8 cellular contexts compared by ENCODE assay signal in genomic region chr16:28210979-28211505, GRCh38. TPM values are rescaled to one million over a fixed set of nuclear protein-coding genes. Genes with fewer than 3 reads are reported as not detected.
A peak's percentile ranks its signal among the peaks of the same experiment; 100 is the strongest.
DNase-seq lines count a peak whose midpoint lies in the region; ATAC-seq and TF ChIP-seq lines count a peak whose summit lies in the region.

No MANE protein-coding gene starts in this region.

- H3K27ac Mint-ChIP-seq in activated T-helper 2 cell treated with anti-CD3 and anti-CD28 coated beads, Interferon-gamma antibody, Interleukin-2, Interleukin-4, amounts not matched to agents 10 μg/mL and 5 μg/mL and 100 μg/mL, durations not matched to agents 14 hours and 24 hours and 36 hours: peak overlapping the region; percentile 87
- H3K27ac Mint-ChIP-seq in naive thymus-derived CD8-positive, alpha-beta T cell: peak overlapping the region; percentile 67 to 96 (median 83)
- peak overlapping the region; percentile 92 for H3K27ac Mint-ChIP-seq in stimulated activated naive CD8-positive, alpha-beta T cell treated with anti-CD3 and anti-CD28 coated beads, Interleukin-15, Interleukin-2, amounts not matched to agents 100 ng/mL and 50 ng/mL, for 24 hours

- H3K9ac ChIP-seq in fibroblast of lung (ENCODE audit: insufficient read depth, low read length): peak overlapping the region; percentile 87

- H4K20me1 ChIP-seq in fibroblast of lung (ENCODE audit: control insufficient read depth, extremely low read depth, insufficient read depth, low read length): no peaks in the 10 kb centered on the region

- peak overlapping the region; percentile 56 to 86 (median 84) for H3K4me3 ChIP-seq in fibroblast of lung (replicated peaks in 1 of 4; ENCODE audit: control extremely low read depth in 1 of 4, insufficient read depth in 1 of 4, low read depth in 3 of 4, low read length in 4 of 4)

- peaks cover 23% of the 10 kb centered on the region for H3K4me1 Mint-ChIP-seq in activated T-helper 2 cell treated with anti-CD3 and anti-CD28 coated beads, Interferon-gamma antibody, Interleukin-2, Interleukin-4, amounts not matched to agents 10 μg/mL and 5 μg/mL and 100 μg/mL, durations not matched to agents 14 hours and 24 hours and 36 hours (ENCODE audit: low read depth)
- peaks cover 17 to 47% (median 44%) of the 10 kb centered on the region in 4 donors for H3K4me1 Mint-ChIP-seq in naive thymus-derived CD8-positive, alpha-beta T cell
- H3K4me1 Mint-ChIP-seq in stimulated activated naive CD8-positive, alpha-beta T cell treated with anti-CD3 and anti-CD28 coated beads, Interleukin-15, Interleukin-2, amounts not matched to agents 100 ng/mL and 50 ng/mL, for 24 hours (ENCODE audit: low read depth): peaks cover 58% of the 10 kb centered on the region

- no peaks in the 10 kb centered on the region for H3K9me3 ChIP-seq in fibroblast of lung (ENCODE audit: control insufficient read depth, insufficient read depth, low read depth, low read length)

- H3K36me3 ChIP-seq in fibroblast of lung (ENCODE audit: control insufficient read depth, insufficient read depth, low read length): peaks cover 6% of the 10 kb centered on the region

- no peak overlapping the region for H2AFZ ChIP-seq in fibroblast of lung (ENCODE audit: low read length)

- no peaks in the 10 kb centered on the region for H3K9me3 Mint-ChIP-seq in activated T-helper 2 cell treated with anti-CD3 and anti-CD28 coated beads, Interferon-gamma antibody, Interleukin-2, Interleukin-4, amounts not matched to agents 10 μg/mL and 5 μg/mL and 100 μg/mL, durations not matched to agents 14 hours and 24 hours and 36 hours
- H3K9me3 Mint-ChIP-seq in naive thymus-derived CD8-positive, alpha-beta T cell: peaks cover 0 to 9% (median 1%) of the 10 kb centered on the region in 9 donors
- peaks cover 4% of the 10 kb centered on the region for H3K9me3 Mint-ChIP-seq in stimulated activated naive CD8-positive, alpha-beta T cell treated with anti-CD3 and anti-CD28 coated beads, Interleukin-15, Interleukin-2, amounts not matched to agents 100 ng/mL and 50 ng/mL, for 24 hours

- peaks cover 6% of the 10 kb centered on the region for H3K4me1 ChIP-seq in fibroblast of lung (ENCODE audit: control insufficient read depth, extremely low read depth, insufficient read depth, low read length)

- H3K27me3 Mint-ChIP-seq in activated T-helper 2 cell treated with anti-CD3 and anti-CD28 coated beads, Interferon-gamma antibody, Interleukin-2, Interleukin-4, amounts not matched to agents 10 μg/mL and 5 μg/mL and 100 μg/mL, durations not matched to agents 14 hours and 24 hours and 36 hours (ENCODE audit: low read depth): no peaks in the 10 kb centered on the region
- H3K27me3 Mint-ChIP-seq in naive thymus-derived CD8-positive, alpha-beta T cell: no peaks in the 10 kb centered on the region
- H3K27me3 Mint-ChIP-seq in stimulated activated naive CD8-positive, alpha-beta T cell treated with anti-CD3 and anti-CD28 coated beads, Interleukin-15, Interleukin-2, amounts not matched to agents 100 ng/mL and 50 ng/mL, for 24 hours: no peaks in the 10 kb centered on the region

- peak overlapping the region; percentile 84 for H3K4me3 Mint-ChIP-seq in activated T-helper 2 cell treated with anti-CD3 and anti-CD28 coated beads, Interferon-gamma antibody, Interleukin-2, Interleukin-4, amounts not matched to agents 10 μg/mL and 5 μg/mL and 100 μg/mL, durations not matched to agents 14 hours and 24 hours and 36 hours (ENCODE audit: low read depth)
- peak overlapping the region; percentile 80 to 97 (median 88) for H3K4me3 Mint-ChIP-seq in naive thymus-derived CD8-positive, alpha-beta T cell
- H3K4me3 Mint-ChIP-seq in stimulated activated naive CD8-positive, alpha-beta T cell treated with anti-CD3 and anti-CD28 coated beads, Interleukin-15, Interleukin-2, amounts not matched to agents 100 ng/mL and 50 ng/mL, for 24 hours: peak overlapping the region; percentile 88

- peak; percentile 41 for ATAC-seq in HG03175 (IDR thresholded peaks at IDR 0.05; ENCODE audit: unreplicated experiment)
- peak; percentile 47 to 55 for ATAC-seq in naive thymus-derived CD8-positive, alpha-beta T cell

- H3K79me2 ChIP-seq in fibroblast of lung (ENCODE audit: control insufficient read depth, insufficient read depth, low read length): peaks cover 51% of the 10 kb centered on the region

- H3K27ac ChIP-seq in fibroblast of lung (ENCODE audit: insufficient read depth, low read length): peak overlapping the region; percentile 93

- DNase-seq in NCI-H526 (lab: John Stamatoyannopoulos, UW): peak; percentile 34 to 69
- DNase-seq in NCI-H526 treated with DMSO at 0.1 percent for 48 hours (lab: John Stamatoyannopoulos, UW): no peak
- peak; percentile 79 for DNase-seq in OCI-M1 (lab: John Stamatoyannopoulos, UW)
- peak; percentile 47 for DNase-seq in activated T-helper 2 cell treated with anti-CD3 and anti-CD28 coated beads, Interferon-gamma antibody, Interleukin-2, Interleukin-4, amounts not matched to agents 10 μg/mL and 5 μg/mL and 100 μg/mL, durations not matched to agents 14 hours and 24 hours and 36 hours (ENCODE audit: low spot score)
- DNase-seq in fibroblast of lung (ENCODE audit: low read depth in 2 of 2): peak; percentile 68 to 69
- DNase-seq in naive thymus-derived CD8-positive, alpha-beta T cell: peak in 9 of 10 donors; percentile 38 to 72 (median 47)

- POLR2A ChIA-PET in naive thymus-derived CD8-positive, alpha-beta T cell (lab: Charles Lee): interaction anchor here (0.5 to 8.6 kb wide), 18 partner anchors 8 to 1546 kb away, joined by 3 to 133 read pairs (median 8); no protein-coding TSS in a partner anchor

- H3K4me2 ChIP-seq in fibroblast of lung (ENCODE audit: extremely low read depth, insufficient read depth, low read length): peak overlapping the region; percentile 71

- intact Hi-C loops in activated T-helper 2 cell treated with anti-CD3 and anti-CD28 coated beads, Interferon-gamma antibody, Interleukin-2, Interleukin-4, amounts not matched to agents 10 μg/mL and 5 μg/mL and 100 μg/mL, durations not matched to agents 14 hours and 24 hours and 36 hours (cut with micrococcal nuclease): loop anchor here (1.0 to 10.0 kb wide), 4 partner anchors 17 to 84 kb away; partner anchors contain the start of gene SBK1

- H3K36me3 Mint-ChIP-seq in activated T-helper 2 cell treated with anti-CD3 and anti-CD28 coated beads, Interferon-gamma antibody, Interleukin-2, Interleukin-4, amounts not matched to agents 10 μg/mL and 5 μg/mL and 100 μg/mL, durations not matched to agents 14 hours and 24 hours and 36 hours (ENCODE audit: low read depth): peaks cover 47% of the 10 kb centered on the region
- H3K36me3 Mint-ChIP-seq in naive thymus-derived CD8-positive, alpha-beta T cell: peaks cover 5 to 27% (median 8%) of the 10 kb centered on the region in 3 donors
- peaks cover 42% of the 10 kb centered on the region for H3K36me3 Mint-ChIP-seq in stimulated activated naive CD8-positive, alpha-beta T cell treated with anti-CD3 and anti-CD28 coated beads, Interleukin-15, Interleukin-2, amounts not matched to agents 100 ng/mL and 50 ng/mL, for 24 hours (ENCODE audit: low read depth)

- no peak for TF ChIP-seq CTCF in fibroblast of lung (conservative IDR thresholded peaks at IDR 0.05 in 1 of 2, IDR thresholded peaks at IDR 0.05 in 1 of 2; ENCODE audit: low read depth in 1 of 2, low read length in 2 of 2)

- H3K27me3 ChIP-seq in fibroblast of lung (ENCODE audit: control insufficient read depth, insufficient read depth, low read length): no peaks in the 10 kb centered on the region

RNA-seq across cellular contexts. Expression of gene XPO6, which starts 0.7 kb away (rescaled TPM):
- total RNA-seq in activated T-helper 2 cell treated with anti-CD3 and anti-CD28 coated beads, Interferon-gamma antibody, Interleukin-2, Interleukin-4, amounts not matched to agents 10 μg/mL and 5 μg/mL and 100 μg/mL, durations not matched to agents 14 hours and 24 hours and 36 hours: 227 and 230 TPM in 2 replicates
- 63.9 and 134 TPM in 2 replicates for total RNA-seq in fibroblast of lung
- 162 and 185 TPM in 2 replicates for polyA plus RNA-seq in fibroblast of lung
- 138 and 147 TPM in 2 replicates for polyA plus RNA-seq in fibroblast of lung (2012)
- 605 and 618 TPM in 2 replicates for polyA minus RNA-seq in fibroblast of lung (ENCODE audit: low replicate concordance)
- 100 to 1,000 TPM; 445 to 470 TPM for total RNA-seq in naive thymus-derived CD8-positive, alpha-beta T cell
- polyA plus RNA-seq in naive thymus-derived CD8-positive, alpha-beta T cell: 100 to 1,000 TPM in 1 of 3 donors, 10 to 100 TPM in 2; 90.2 to 109 (median 96.4) TPM
